In the genomic region with DNA sequence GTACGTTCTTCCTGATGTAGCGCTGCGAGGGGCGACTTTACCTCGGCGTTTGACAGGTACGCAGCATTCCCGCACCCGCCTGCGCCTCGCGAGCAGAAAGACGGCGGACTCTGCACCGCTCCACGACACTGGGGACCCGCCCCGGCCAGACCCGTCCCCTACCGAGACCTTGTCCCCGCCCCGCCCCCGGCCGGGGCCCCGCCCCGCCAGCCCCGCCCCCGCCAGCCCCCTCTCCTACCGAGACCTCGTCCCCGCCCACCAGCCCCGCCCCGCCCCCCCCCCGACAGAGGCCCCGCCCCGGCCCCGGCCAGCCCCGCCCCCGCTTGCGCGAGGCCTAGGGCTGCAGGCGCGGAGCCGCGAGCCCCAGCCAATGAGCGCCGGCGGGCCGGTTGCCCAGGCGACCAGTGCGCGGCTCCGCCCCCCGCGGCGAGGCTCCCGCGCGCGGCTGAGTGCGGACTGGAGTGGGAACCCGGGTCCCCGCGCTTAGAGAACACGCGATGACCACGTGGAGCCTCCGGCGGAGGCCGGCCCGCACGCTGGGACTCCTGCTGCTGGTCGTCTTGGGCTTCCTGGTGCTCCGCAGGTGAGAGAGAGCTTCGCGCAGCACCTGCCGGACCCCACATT, we compare ENCODE assay signal across 8 cellular contexts. TPM values are rescaled to one million over a fixed set of nuclear protein-coding genes. Genes with fewer than 3 reads are reported as not detected.
DNase-seq lines count a peak whose midpoint lies in the region; ATAC-seq, FAIRE-seq and TF ChIP-seq lines count a peak whose summit lies in the region.

A gene with protein sequence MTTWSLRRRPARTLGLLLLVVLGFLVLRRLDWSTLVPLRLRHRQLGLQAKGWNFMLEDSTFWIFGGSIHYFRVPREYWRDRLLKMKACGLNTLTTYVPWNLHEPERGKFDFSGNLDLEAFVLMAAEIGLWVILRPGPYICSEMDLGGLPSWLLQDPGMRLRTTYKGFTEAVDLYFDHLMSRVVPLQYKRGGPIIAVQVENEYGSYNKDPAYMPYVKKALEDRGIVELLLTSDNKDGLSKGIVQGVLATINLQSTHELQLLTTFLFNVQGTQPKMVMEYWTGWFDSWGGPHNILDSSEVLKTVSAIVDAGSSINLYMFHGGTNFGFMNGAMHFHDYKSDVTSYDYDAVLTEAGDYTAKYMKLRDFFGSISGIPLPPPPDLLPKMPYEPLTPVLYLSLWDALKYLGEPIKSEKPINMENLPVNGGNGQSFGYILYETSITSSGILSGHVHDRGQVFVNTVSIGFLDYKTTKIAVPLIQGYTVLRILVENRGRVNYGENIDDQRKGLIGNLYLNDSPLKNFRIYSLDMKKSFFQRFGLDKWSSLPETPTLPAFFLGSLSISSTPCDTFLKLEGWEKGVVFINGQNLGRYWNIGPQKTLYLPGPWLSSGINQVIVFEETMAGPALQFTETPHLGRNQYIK (plus strand): TSS at position 424 of the 624 bp plus-strand sequence. CDS start 74 bp downstream, at position 498.

- H3K27me3 Mint-ChIP-seq in activated naive CD8-positive, alpha-beta T cell: peaks cover 10% of the 10 kb centered on the region
- H3K27me3 Mint-ChIP-seq in progenitor cell of endocrine pancreas (peaks cover 63% of the 10 kb centered on the region), type B pancreatic cell (peaks cover 80% of the 10 kb centered on the region)

- peaks cover 16% of the 10 kb centered on the region for H3K4me1 Mint-ChIP-seq in activated naive CD8-positive, alpha-beta T cell (ENCODE audit: low read depth)
- H3K4me1 Mint-ChIP-seq in progenitor cell of endocrine pancreas (ENCODE audit: low read depth) (peaks cover 6% of the 10 kb centered on the region), type B pancreatic cell (ENCODE audit: unreplicated experiment) (peaks cover 4% of the 10 kb centered on the region)

- H3K4me3 ChIP-seq in left ventricle myocardium inferior: peak within 1 kb of the TSS; percentile 67

- TF ChIP-seq CTCF in left ventricle myocardium inferior (IDR thresholded peaks at IDR 0.05; ENCODE audit: borderline replicate concordance) (no peak), progenitor cell of endocrine pancreas (IDR thresholded peaks at IDR 0.05; ENCODE audit: unreplicated experiment) (no peak), type B pancreatic cell (conservative IDR thresholded peaks at IDR 0.05) (no peak)

- no peak within 1 kb of the TSS for H3K27ac Mint-ChIP-seq in activated naive CD8-positive, alpha-beta T cell
- peak within 1 kb of the TSS; percentile 80 for H3K27ac Mint-ChIP-seq in progenitor cell of endocrine pancreas
- H3K27ac Mint-ChIP-seq in type B pancreatic cell: peak within 1 kb of the TSS; percentile 63

- DNase-seq in Ammon's horn (ENCODE audit: low spot score) (peak; percentile 75), HTR-8/SVneo (ENCODE audit: insufficient read length, low spot score) (peak; percentile 12), SK-N-DZ (ENCODE audit: low spot score) (peak; percentile 57), left ventricle myocardium inferior (peak; percentile 70), progenitor cell of endocrine pancreas (ENCODE audit: low spot score, unreplicated experiment) (peak; percentile 67), type B pancreatic cell (ENCODE audit: extremely low spot score, unreplicated experiment) (peak; percentile 82)

- peaks cover 90% of the 10 kb centered on the region for H3K27me3 ChIP-seq in left ventricle myocardium inferior (ENCODE audit: low read depth)

- H3K4me3 Mint-ChIP-seq in activated naive CD8-positive, alpha-beta T cell: peak within 1 kb of the TSS; percentile 88
- H3K4me3 Mint-ChIP-seq in progenitor cell of endocrine pancreas (ENCODE audit: low read depth): peak within 1 kb of the TSS; percentile 70
- H3K4me3 Mint-ChIP-seq in type B pancreatic cell: peak within 1 kb of the TSS; percentile 90

- peaks cover 19% of the 10 kb centered on the region for H3K4me1 ChIP-seq in left ventricle myocardium inferior

- no peaks in the 10 kb centered on the region for H3K36me3 ChIP-seq in left ventricle myocardium inferior

- intact Hi-C loops in left ventricle myocardium inferior (cut with micrococcal nuclease): no loop called here

- H3K27ac ChIP-seq in left ventricle myocardium inferior (replicated peaks): no peak within 1 kb of the TSS

- no peaks in the 10 kb centered on the region for H3K9me3 Mint-ChIP-seq in activated naive CD8-positive, alpha-beta T cell (ENCODE audit: low read depth)
- no peaks in the 10 kb centered on the region for H3K9me3 Mint-ChIP-seq in progenitor cell of endocrine pancreas (ENCODE audit: low read depth)
- no peaks in the 10 kb centered on the region for H3K9me3 Mint-ChIP-seq in type B pancreatic cell

- peak; percentile 76 for ATAC-seq in GM19397 (IDR thresholded peaks at IDR 0.05; ENCODE audit: unreplicated experiment)

- FAIRE-seq in HTR-8/SVneo (lab: Jason Lieb, UNC): no peak

- no peaks in the 10 kb centered on the region for H3K36me3 Mint-ChIP-seq in activated naive CD8-positive, alpha-beta T cell
- no peaks in the 10 kb centered on the region for H3K36me3 Mint-ChIP-seq in progenitor cell of endocrine pancreas (ENCODE audit: insufficient read depth)
- H3K36me3 Mint-ChIP-seq in type B pancreatic cell: no peaks in the 10 kb centered on the region

- no peaks in the 10 kb centered on the region for H3K9me3 ChIP-seq in left ventricle myocardium inferior (replicated peaks)

RNA-seq across cellular contexts. Expression of the gene that starts here (rescaled TPM):
- polyA plus RNA-seq in SK-N-DZ (2014; cell fraction: cytosol; rRNA removed): 18.8 and 20.6 TPM in 2 replicates
- polyA plus RNA-seq in SK-N-DZ (2014; cell fraction: nucleus; rRNA removed): 38.9 and 46.4 TPM in 2 replicates
- 0.30 TPM for total RNA-seq in left ventricle myocardium inferior
- total RNA-seq in progenitor cell of endocrine pancreas: 11.7 and 11.9 TPM in 2 replicates
- 5.5 and 11.6 TPM in 2 replicates for total RNA-seq in type B pancreatic cell (ENCODE audit: low replicate concordance)

Comparison
In these comparisons a context has a peak if more than half of its experiments do, and no peak if none do; other contexts are left out.
1. Peak in DNase-seq and H3K4me3 ChIP-seq in left ventricle myocardium inferior; RNA of the gene not detected or under 1 TPM.
2. DNase-seq: peak in every context shown above with its lines; median percentile 82 in type B pancreatic cell; 75 in Ammon's horn; 70 in left ventricle myocardium inferior; 67 in progenitor cell of endocrine pancreas; 57 in SK-N-DZ; 12 in HTR-8/SVneo.